1 cellular context compared by ENCODE assay signal in the genomic region with DNA sequence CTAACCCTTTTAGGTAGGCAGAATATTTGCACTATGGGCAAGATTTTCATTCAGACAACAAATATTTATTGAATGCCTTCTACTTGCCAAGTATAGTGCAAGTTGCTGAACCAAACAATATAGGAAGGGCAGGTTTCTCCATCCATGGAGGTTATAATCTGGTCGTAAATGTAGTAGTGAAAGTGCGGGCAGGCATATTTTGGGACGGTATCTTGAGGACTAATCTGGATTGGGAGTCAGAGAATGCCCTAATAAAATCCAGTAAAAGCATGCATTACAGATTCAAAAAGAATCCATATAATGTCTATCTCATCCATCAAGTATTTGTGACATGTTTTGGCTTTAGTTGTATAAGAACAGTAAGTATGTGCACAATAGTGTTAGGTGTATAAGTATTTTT.
TF ChIP-seq lines count a peak whose summit lies in the region.

No MANE protein-coding gene starts in this region.

TF ChIP-seq in SK-N-SH treated with all-trans-retinoic acid at 6 μM for 48 hours, 23 proteins besides CTCF, POLR2A, EP300 and RAD21 (continued from another document):
- TF ChIP-seq, protein P1, sequence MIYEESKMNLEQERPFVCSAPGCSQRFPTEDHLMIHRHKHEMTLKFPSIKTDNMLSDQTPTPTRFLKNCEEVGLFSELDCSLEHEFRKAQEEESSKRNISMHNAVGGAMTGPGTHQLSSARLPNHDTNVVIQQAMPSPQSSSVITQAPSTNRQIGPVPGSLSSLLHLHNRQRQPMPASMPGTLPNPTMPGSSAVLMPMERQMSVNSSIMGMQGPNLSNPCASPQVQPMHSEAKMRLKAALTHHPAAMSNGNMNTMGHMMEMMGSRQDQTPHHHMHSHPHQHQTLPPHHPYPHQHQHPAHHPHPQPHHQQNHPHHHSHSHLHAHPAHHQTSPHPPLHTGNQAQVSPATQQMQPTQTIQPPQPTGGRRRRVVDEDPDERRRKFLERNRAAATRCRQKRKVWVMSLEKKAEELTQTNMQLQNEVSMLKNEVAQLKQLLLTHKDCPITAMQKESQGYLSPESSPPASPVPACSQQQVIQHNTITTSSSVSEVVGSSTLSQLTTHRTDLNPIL (CRISPR knock-in tag; IDR thresholded peaks at IDR 0.05; ENCODE audit: low read depth), result no peak
- TF ChIP-seq ZNF8 (CRISPR knock-in tag; IDR thresholded peaks at IDR 0.05), result no peak
- no peak for TF ChIP-seq CSDC2 (CRISPR knock-in tag; IDR thresholded peaks at IDR 0.05)
- TF ChIP-seq CSRNP3 (CRISPR knock-in tag; IDR thresholded peaks at IDR 0.05), result no peak
- TF ChIP-seq ZFP3 (CRISPR knock-in tag; IDR thresholded peaks at IDR 0.05), result no peak
